Comparison of ENCODE assay signal across 1 cellular context in genomic region chr7:80183900-80184685, GRCh38.
TF ChIP-seq lines count a peak whose summit lies in the region.

No MANE protein-coding gene starts in this region.

TF ChIP-seq in WTC11, 78 proteins besides CTCF, POLR2A, EP300 and RAD21 (continued from another document):
- TF ChIP-seq ATF2 (CRISPR knock-in tag; IDR thresholded peaks at IDR 0.05; ENCODE audit: borderline replicate concordance, low read depth): no peak
- TF ChIP-seq ETV6 (CRISPR knock-in tag; IDR thresholded peaks at IDR 0.05): no peak
- TF ChIP-seq NFATC4 (CRISPR knock-in tag; IDR thresholded peaks at IDR 0.05): no peak
- no peak for TF ChIP-seq ELF4 (CRISPR knock-in tag; IDR thresholded peaks at IDR 0.05; ENCODE audit: low read depth)
- no peak for TF ChIP-seq ESRRA (CRISPR knock-in tag; IDR thresholded peaks at IDR 0.05; ENCODE audit: borderline replicate concordance)
- no peak for TF ChIP-seq ZNF671 (CRISPR knock-in tag; IDR thresholded peaks at IDR 0.05)
- no peak for TF ChIP-seq ZBTB21 (CRISPR knock-in tag; IDR thresholded peaks at IDR 0.05; ENCODE audit: borderline replicate concordance)
- TF ChIP-seq RORB (CRISPR knock-in tag; IDR thresholded peaks at IDR 0.05): no peak
- no peak for TF ChIP-seq HMGXB4 (CRISPR knock-in tag; IDR thresholded peaks at IDR 0.05)
- no peak for TF ChIP-seq E2F5 (CRISPR knock-in tag; IDR thresholded peaks at IDR 0.05)
- no peak for TF ChIP-seq ZNF138 (CRISPR knock-in tag; conservative IDR thresholded peaks at IDR 0.05)
- TF ChIP-seq TP53 (CRISPR knock-in tag; IDR thresholded peaks at IDR 0.05): no peak
- TF ChIP-seq FOXP4 (CRISPR knock-in tag; IDR thresholded peaks at IDR 0.05): no peak
